Comparison of ENCODE assay signal across 27 cellular contexts in the genomic region with DNA sequence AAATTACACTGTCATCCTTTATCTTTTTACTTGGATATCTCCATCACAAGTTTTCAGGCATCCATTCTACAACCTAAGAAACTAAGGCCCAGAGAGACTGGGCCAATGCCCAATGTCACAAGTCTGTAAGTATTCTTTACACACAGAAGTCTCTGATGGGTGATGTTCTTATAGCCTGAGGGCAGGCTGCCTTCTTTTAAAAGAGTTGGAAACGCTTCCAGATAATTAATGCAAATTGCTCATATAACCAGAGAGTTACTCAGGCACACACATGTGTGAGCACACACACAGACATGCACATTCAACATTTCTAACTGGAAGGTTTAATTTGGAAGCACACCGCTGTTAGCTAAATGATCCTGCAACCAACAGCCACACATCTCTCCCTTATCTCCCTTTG.
"Had no signal": no experiment of that assay in that cellular context is flagged by ENCODE, and none has a peak within 500 bp of the region (broad histone marks: within the 10 kb centered on the region; RNA-seq: fewer than 3 reads in every experiment).

No MANE protein-coding gene starts in this region.

- H3K4me3 ChIP-seq: breast epithelium, pancreas, psoas muscle, right atrium auricular region, stomach, thyroid gland, upper lobe of left lung, vagina had no signal

- H3K36me3 ChIP-seq: breast epithelium, pancreas, right atrium auricular region, stomach, thyroid gland, upper lobe of left lung, vagina, WERI-Rb-1 had no signal

- H3K27ac ChIP-seq: breast epithelium, pancreas, psoas muscle, right atrium auricular region, stomach, thyroid gland, upper lobe of left lung, vagina, WERI-Rb-1 had no signal

- H3K4me3 Mint-ChIP-seq: activated CD4-positive, alpha-beta memory T cell treated with anti-CD3 and anti-CD28 coated beads for 36 hours; activated CD4-positive, alpha-beta T cell treated with anti-CD3 and anti-CD28 coated beads, Interleukin-2, amount 10 ng/mL, durations not matched to agents 24 days and 14 days; naive thymus-derived CD4-positive, alpha-beta T cell; stimulated activated naive B cell treated with anti-CD40 and anti-IgM and Interleukin-4, amounts not matched to agents 10 μg/mL and 1 μg/mL and 100 μg/mL, for 72 hours had no signal

- H3K4me1 Mint-ChIP-seq: activated CD4-positive, alpha-beta T cell treated with anti-CD3 and anti-CD28 coated beads, Interleukin-2, amount 10 ng/mL, durations not matched to agents 24 days and 14 days; naive thymus-derived CD4-positive, alpha-beta T cell; stimulated activated naive B cell treated with anti-CD40 and anti-IgM and Interleukin-4, amounts not matched to agents 10 μg/mL and 1 μg/mL and 100 μg/mL, for 72 hours had no signal

- H3K27ac Mint-ChIP-seq: activated CD4-positive, alpha-beta memory T cell treated with anti-CD3 and anti-CD28 coated beads for 36 hours; activated CD4-positive, alpha-beta T cell treated with anti-CD3 and anti-CD28 coated beads, Interleukin-2, amount 10 ng/mL, durations not matched to agents 24 days and 14 days; naive thymus-derived CD4-positive, alpha-beta T cell; stimulated activated naive B cell treated with anti-CD40 and anti-IgM and Interleukin-4, amounts not matched to agents 10 μg/mL and 1 μg/mL and 100 μg/mL, for 72 hours had no signal

- H3K36me3 Mint-ChIP-seq: activated CD4-positive, alpha-beta memory T cell treated with anti-CD3 and anti-CD28 coated beads for 36 hours; naive thymus-derived CD4-positive, alpha-beta T cell; stimulated activated naive B cell treated with anti-CD40 and anti-IgM and Interleukin-4, amounts not matched to agents 10 μg/mL and 1 μg/mL and 100 μg/mL, for 72 hours had no signal

- H3K4me1 ChIP-seq: breast epithelium, pancreas, psoas muscle, right atrium auricular region, stomach, thyroid gland, upper lobe of left lung, vagina had no signal

- DNase-seq: activated CD4-positive, alpha-beta memory T cell treated with anti-CD3 and anti-CD28 coated beads for 36 hours; activated CD4-positive, alpha-beta T cell treated with anti-CD3 and anti-CD28 coated beads, Interleukin-2, amount 10 ng/mL, durations not matched to agents 24 days and 14 days; activated CD4-positive, CD25-positive, alpha-beta regulatory T cell treated with anti-CD3 and anti-CD28 coated beads, Interleukin-2, amount 50 U/mL, for 72 hours; activated CD8-positive, alpha-beta memory T cell treated with anti-CD3 and anti-CD28 coated beads, Interleukin-2, amount 50 U/mL, for 4 hours; activated gamma-delta T cell; activated naive CD4-positive, alpha-beta T cell treated with anti-CD3 and anti-CD28 coated beads, Interleukin-2, amount 50 U/mL, for 16 hours; activated T-cell treated with anti-CD3 and anti-CD28 coated beads, Interleukin-2, amount 50 U/mL, for 1 hour; amygdala; central memory CD4-positive, alpha-beta T cell; left cardiac atrium; midbrain; naive thymus-derived CD4-positive, alpha-beta T cell; pancreas; psoas muscle; stimulated activated CD4-positive, alpha-beta T cell treated with anti-CD3 and anti-CD28 coated beads, Interleukin-15, amount 100 ng/mL, for 24 hours; stimulated activated CD4-positive, alpha-beta T cell treated with anti-CD3 and anti-CD28 coated beads, Interleukin-2, amount 100 ng/mL, for 24 hours; stimulated activated naive B cell treated with anti-CD40 and anti-IgM and Interleukin-4, amounts not matched to agents 10 μg/mL and 1 μg/mL and 100 μg/mL, for 72 hours; stomach; T1000; thyroid gland; upper lobe of left lung; WERI-Rb-1 had no signal

- FAIRE-seq: endothelial cell of umbilical vein, frontal cortex, pancreas had no signal

- H3K9me3 Mint-ChIP-seq: activated CD4-positive, alpha-beta memory T cell treated with anti-CD3 and anti-CD28 coated beads for 36 hours; activated CD4-positive, alpha-beta T cell treated with anti-CD3 and anti-CD28 coated beads, Interleukin-2, amount 10 ng/mL, durations not matched to agents 24 days and 14 days; naive thymus-derived CD4-positive, alpha-beta T cell; stimulated activated naive B cell treated with anti-CD40 and anti-IgM and Interleukin-4, amounts not matched to agents 10 μg/mL and 1 μg/mL and 100 μg/mL, for 72 hours had no signal

- H3K9me3 ChIP-seq: breast epithelium, pancreas, psoas muscle, right atrium auricular region, stomach, thyroid gland, upper lobe of left lung, vagina had no signal

- H3K27me3 ChIP-seq: breast epithelium, pancreas, right atrium auricular region, stomach, thyroid gland, upper lobe of left lung, vagina had no signal
